ENCODE assay signal across 8 cellular contexts in genomic region chrX:110001702-110002299, GRCh38. TPM values are rescaled to one million over a fixed set of nuclear protein-coding genes. Genes with fewer than 3 reads are reported as not detected.
DNase-seq lines count a peak whose midpoint lies in the region; ATAC-seq and TF ChIP-seq lines count a peak whose summit lies in the region.

No MANE protein-coding gene starts in this region.

- no peaks in the 10 kb centered on the region for H3K27me3 Mint-ChIP-seq in dendritic cell treated with granulocyte-macrophage colony-stimulating factor and Interleukin-4, amounts not matched to agents 40 ng/mL and 50 ng/mL, for 4 days

- H3K27me3 ChIP-seq in osteoblast (ENCODE audit: insufficient read depth, low read length) = peaks cover 9% of the 10 kb centered on the region

- peak overlapping the region; percentile 94 for H3K27ac Mint-ChIP-seq in dendritic cell treated with granulocyte-macrophage colony-stimulating factor and Interleukin-4, amounts not matched to agents 40 ng/mL and 50 ng/mL, for 4 days

- intact Hi-C loops in dendritic cell treated with granulocyte-macrophage colony-stimulating factor and Interleukin-4, amounts not matched to agents 40 ng/mL and 50 ng/mL, for 4 days (cut with micrococcal nuclease) = loop anchor here (5.0 kb wide), 1 partner anchor 86 kb away; no protein-coding TSS in a partner anchor

- no peak for TF ChIP-seq CTCF in GM12864 (IDR thresholded peaks at IDR 0.05; ENCODE audit: low read depth, low read length, missing control alignments)
- TF ChIP-seq CTCF in LNCaP clone FGC (IDR thresholded peaks at IDR 0.05; ENCODE audit: control insufficient read depth, extremely low read depth, insufficient read depth) = no peak
- TF ChIP-seq CTCF in osteoblast (IDR thresholded peaks at IDR 0.05; ENCODE audit: extremely low read depth, low read depth, low read length) = no peak

- peaks cover 5% of the 10 kb centered on the region for H4K20me1 ChIP-seq in osteoblast (ENCODE audit: insufficient read depth, low read length)

- ATAC-seq in GM19452 (IDR thresholded peaks at IDR 0.05; ENCODE audit: unreplicated experiment) = no peak

- no peak for DNase-seq in GM12864 (ENCODE audit: low read depth)
- DNase-seq in LNCaP clone FGC (ENCODE audit: low read depth) = no peak
- peak; percentile 72 for DNase-seq in osteoblast (ENCODE audit: insufficient read length, low spot score, missing footprints)
- no peak for DNase-seq in retina
- DNase-seq in effector CD4-positive, alpha-beta T cell = no peak
- DNase-seq in AG08396 (ENCODE audit: low spot score) = no peak

- H3K79me2 ChIP-seq in osteoblast (ENCODE audit: insufficient read depth, low read length) = peaks cover 2% of the 10 kb centered on the region

- H3K9me3 ChIP-seq in osteoblast (ENCODE audit: low read depth, low read length) = no peaks in the 10 kb centered on the region

- H3K36me3 ChIP-seq in osteoblast (ENCODE audit: insufficient read depth, low read length) = no peaks in the 10 kb centered on the region

- no peak overlapping the region for H3K27ac ChIP-seq in osteoblast (ENCODE audit: low read depth, low read length)

- H3K4me3 ChIP-seq in GM12864 (ENCODE audit: low read depth, low read length) (peak overlapping the region; percentile 65), LNCaP clone FGC (ENCODE audit: low read depth, low read length) (peak overlapping the region; percentile 57; the same call in 1 of the 2 replicates), osteoblast (ENCODE audit: insufficient read depth, low read length) (peak overlapping the region; percentile 75)

- peaks cover 13% of the 10 kb centered on the region for H3K36me3 Mint-ChIP-seq in dendritic cell treated with granulocyte-macrophage colony-stimulating factor and Interleukin-4, amounts not matched to agents 40 ng/mL and 50 ng/mL, for 4 days (ENCODE audit: low read depth)

- no peaks in the 10 kb centered on the region for H3K9me3 Mint-ChIP-seq in dendritic cell treated with granulocyte-macrophage colony-stimulating factor and Interleukin-4, amounts not matched to agents 40 ng/mL and 50 ng/mL, for 4 days

- H3K4me3 Mint-ChIP-seq in dendritic cell treated with granulocyte-macrophage colony-stimulating factor and Interleukin-4, amounts not matched to agents 40 ng/mL and 50 ng/mL, for 4 days = peak overlapping the region; percentile 95

- H2AFZ ChIP-seq in osteoblast (ENCODE audit: low read length) = peak overlapping the region; percentile 82

- H3K4me1 Mint-ChIP-seq in dendritic cell treated with granulocyte-macrophage colony-stimulating factor and Interleukin-4, amounts not matched to agents 40 ng/mL and 50 ng/mL, for 4 days (ENCODE audit: low read depth) = peaks cover 42% of the 10 kb centered on the region

- H3K4me2 ChIP-seq in osteoblast (ENCODE audit: insufficient read depth, low read length) = peak overlapping the region; percentile 67

- H3K4me1 ChIP-seq in osteoblast (ENCODE audit: insufficient read depth, low read length) = peaks cover 14% of the 10 kb centered on the region

RNA-seq across cellular contexts. Expression of gene TMEM164, which starts 1.1 kb away (rescaled TPM):
- 7.6 and 21.5 TPM in 2 replicates for total RNA-seq in osteoblast
